Comparison of ENCODE assay signal across 1 cellular context in the genomic region with DNA sequence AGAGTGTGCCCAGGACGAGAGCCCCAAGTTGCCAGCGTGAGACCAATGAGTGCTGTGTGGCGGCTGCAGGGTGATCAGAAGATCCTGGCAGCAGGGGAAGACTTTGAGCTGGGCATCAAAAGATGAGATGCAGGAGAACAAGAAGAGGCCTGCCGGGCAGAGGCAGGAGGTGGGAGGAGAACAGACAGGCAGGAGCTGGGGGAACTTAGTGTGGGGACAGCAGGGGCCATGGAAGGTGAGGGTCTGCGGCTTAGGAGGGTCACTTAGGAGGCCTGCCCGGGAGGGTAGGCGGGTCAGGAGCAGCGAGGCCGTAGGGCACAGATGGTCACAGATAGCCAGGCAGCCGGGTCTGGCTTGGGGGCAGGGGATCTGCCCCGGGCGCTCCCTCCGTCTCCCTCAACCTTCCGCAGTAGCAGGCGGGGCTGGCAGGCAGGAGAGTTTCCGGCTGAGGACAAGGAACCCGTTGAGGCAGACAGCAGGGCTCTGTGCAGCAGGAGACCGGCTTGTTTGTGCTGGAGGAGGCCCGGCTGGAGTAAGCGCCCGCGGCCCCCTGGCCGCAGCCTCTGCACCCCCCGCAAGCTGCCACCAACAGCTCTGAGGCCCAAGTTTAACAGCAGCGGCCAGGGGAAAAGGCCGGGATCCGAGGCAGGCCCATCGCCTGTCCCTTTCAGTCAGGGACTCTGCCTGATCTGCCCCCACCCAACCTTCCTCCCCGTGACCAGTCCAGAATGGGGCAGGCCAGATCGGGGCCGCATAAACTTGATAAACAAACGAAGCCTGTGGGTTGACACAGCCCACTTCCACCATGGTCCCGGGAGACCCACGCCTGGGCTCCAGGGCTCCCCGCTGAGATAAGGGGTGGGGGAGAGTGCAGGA.
A peak's percentile ranks its signal among the peaks of the same experiment; 100 is the strongest.
TF ChIP-seq lines count a peak whose summit lies in the region.

No MANE protein-coding gene starts in this region.

TF ChIP-seq in K562, 482 proteins besides CTCF, POLR2A, EP300 and RAD21 (continued from another document and continues in another):
- TF ChIP-seq, protein P1, sequence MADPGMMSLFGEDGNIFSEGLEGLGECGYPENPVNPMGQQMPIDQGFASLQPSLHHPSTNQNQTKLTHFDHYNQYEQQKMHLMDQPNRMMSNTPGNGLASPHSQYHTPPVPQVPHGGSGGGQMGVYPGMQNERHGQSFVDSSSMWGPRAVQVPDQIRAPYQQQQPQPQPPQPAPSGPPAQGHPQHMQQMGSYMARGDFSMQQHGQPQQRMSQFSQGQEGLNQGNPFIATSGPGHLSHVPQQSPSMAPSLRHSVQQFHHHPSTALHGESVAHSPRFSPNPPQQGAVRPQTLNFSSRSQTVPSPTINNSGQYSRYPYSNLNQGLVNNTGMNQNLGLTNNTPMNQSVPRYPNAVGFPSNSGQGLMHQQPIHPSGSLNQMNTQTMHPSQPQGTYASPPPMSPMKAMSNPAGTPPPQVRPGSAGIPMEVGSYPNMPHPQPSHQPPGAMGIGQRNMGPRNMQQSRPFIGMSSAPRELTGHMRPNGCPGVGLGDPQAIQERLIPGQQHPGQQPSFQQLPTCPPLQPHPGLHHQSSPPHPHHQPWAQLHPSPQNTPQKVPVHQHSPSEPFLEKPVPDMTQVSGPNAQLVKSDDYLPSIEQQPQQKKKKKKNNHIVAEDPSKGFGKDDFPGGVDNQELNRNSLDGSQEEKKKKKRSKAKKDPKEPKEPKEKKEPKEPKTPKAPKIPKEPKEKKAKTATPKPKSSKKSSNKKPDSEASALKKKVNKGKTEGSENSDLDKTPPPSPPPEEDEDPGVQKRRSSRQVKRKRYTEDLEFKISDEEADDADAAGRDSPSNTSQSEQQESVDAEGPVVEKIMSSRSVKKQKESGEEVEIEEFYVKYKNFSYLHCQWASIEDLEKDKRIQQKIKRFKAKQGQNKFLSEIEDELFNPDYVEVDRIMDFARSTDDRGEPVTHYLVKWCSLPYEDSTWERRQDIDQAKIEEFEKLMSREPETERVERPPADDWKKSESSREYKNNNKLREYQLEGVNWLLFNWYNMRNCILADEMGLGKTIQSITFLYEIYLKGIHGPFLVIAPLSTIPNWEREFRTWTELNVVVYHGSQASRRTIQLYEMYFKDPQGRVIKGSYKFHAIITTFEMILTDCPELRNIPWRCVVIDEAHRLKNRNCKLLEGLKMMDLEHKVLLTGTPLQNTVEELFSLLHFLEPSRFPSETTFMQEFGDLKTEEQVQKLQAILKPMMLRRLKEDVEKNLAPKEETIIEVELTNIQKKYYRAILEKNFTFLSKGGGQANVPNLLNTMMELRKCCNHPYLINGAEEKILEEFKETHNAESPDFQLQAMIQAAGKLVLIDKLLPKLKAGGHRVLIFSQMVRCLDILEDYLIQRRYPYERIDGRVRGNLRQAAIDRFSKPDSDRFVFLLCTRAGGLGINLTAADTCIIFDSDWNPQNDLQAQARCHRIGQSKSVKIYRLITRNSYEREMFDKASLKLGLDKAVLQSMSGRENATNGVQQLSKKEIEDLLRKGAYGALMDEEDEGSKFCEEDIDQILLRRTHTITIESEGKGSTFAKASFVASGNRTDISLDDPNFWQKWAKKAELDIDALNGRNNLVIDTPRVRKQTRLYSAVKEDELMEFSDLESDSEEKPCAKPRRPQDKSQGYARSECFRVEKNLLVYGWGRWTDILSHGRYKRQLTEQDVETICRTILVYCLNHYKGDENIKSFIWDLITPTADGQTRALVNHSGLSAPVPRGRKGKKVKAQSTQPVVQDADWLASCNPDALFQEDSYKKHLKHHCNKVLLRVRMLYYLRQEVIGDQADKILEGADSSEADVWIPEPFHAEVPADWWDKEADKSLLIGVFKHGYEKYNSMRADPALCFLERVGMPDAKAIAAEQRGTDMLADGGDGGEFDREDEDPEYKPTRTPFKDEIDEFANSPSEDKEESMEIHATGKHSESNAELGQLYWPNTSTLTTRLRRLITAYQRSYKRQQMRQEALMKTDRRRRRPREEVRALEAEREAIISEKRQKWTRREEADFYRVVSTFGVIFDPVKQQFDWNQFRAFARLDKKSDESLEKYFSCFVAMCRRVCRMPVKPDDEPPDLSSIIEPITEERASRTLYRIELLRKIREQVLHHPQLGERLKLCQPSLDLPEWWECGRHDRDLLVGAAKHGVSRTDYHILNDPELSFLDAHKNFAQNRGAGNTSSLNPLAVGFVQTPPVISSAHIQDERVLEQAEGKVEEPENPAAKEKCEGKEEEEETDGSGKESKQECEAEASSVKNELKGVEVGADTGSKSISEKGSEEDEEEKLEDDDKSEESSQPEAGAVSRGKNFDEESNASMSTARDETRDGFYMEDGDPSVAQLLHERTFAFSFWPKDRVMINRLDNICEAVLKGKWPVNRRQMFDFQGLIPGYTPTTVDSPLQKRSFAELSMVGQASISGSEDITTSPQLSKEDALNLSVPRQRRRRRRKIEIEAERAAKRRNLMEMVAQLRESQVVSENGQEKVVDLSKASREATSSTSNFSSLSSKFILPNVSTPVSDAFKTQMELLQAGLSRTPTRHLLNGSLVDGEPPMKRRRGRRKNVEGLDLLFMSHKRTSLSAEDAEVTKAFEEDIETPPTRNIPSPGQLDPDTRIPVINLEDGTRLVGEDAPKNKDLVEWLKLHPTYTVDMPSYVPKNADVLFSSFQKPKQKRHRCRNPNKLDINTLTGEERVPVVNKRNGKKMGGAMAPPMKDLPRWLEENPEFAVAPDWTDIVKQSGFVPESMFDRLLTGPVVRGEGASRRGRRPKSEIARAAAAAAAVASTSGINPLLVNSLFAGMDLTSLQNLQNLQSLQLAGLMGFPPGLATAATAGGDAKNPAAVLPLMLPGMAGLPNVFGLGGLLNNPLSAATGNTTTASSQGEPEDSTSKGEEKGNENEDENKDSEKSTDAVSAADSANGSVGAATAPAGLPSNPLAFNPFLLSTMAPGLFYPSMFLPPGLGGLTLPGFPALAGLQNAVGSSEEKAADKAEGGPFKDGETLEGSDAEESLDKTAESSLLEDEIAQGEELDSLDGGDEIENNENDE (IDR thresholded peaks at IDR 0.05; ENCODE audit: low read depth, low read length), result no peak
- TF ChIP-seq EWSR1 (IDR thresholded peaks at IDR 0.05; ENCODE audit: borderline replicate concordance, low read depth, partially characterized antibody) (no peak), FOXP1 (CRISPR knock-in tag; IDR thresholded peaks at IDR 0.05) (peak; percentile 18; the same call in 1 of the 2 replicates), JUN (IDR thresholded peaks at IDR 0.05; ENCODE audit: borderline replicate concordance, low read depth, low read length) (no peak), JUN (CRISPR knock-in tag; IDR thresholded peaks at IDR 0.05; ENCODE audit: borderline replicate concordance) (no peak), NBN (IDR thresholded peaks at IDR 0.05; ENCODE audit: low read depth) (no peak), JUNB (CRISPR knock-in tag; conservative IDR thresholded peaks at IDR 0.05) (peak; percentile 10; the same call in 1 of the 2 replicates), ZNF408 (CRISPR knock-in tag; IDR thresholded peaks at IDR 0.05; ENCODE audit: low read depth) (0 out of 2 replicates have a peak, but pooled peaks have one; percentile 16), MCM3 (IDR thresholded peaks at IDR 0.05) (0 out of 2 replicates have a peak, but pooled peaks have one; percentile 64), PHB (CRISPR knock-in tag; IDR thresholded peaks at IDR 0.05) (peak; percentile 53; the same call in 1 of the 2 replicates), MCM7 (IDR thresholded peaks at IDR 0.05) (peak in 1 of 2 experiments; percentile 63; a peak in 1 of 4 replicates), ZC3H4 (CRISPR knock-in tag; IDR thresholded peaks at IDR 0.05; ENCODE audit: borderline replicate concordance) (no peak), ZFP1 (CRISPR knock-in tag; IDR thresholded peaks at IDR 0.05) (no peak), SETDB1 (IDR thresholded peaks at IDR 0.05; ENCODE audit: low read length) (no peak), TRIM24 (IDR thresholded peaks at IDR 0.05) (no peak), FOXJ2 (tag; IDR thresholded peaks at IDR 0.05) (no peak), KLF13 (tag; IDR thresholded peaks at IDR 0.05; ENCODE audit: borderline replicate concordance, low read depth) (no peak), ZNF583 (CRISPR knock-in tag; IDR thresholded peaks at IDR 0.05) (0 out of 2 replicates have a peak, but pooled peaks have one; percentile 27), SREBF1 (IDR thresholded peaks at IDR 0.05; ENCODE audit: borderline replicate concordance, low read depth, low read length) (no peak), KLF1 (tag; IDR thresholded peaks at IDR 0.05) (peak; percentile 20; the same call in 1 of the 2 replicates), NFE2L1 (tag; IDR thresholded peaks at IDR 0.05; ENCODE audit: borderline replicate concordance, low read depth) (no peak), ZBTB7A (IDR thresholded peaks at IDR 0.05; ENCODE audit: borderline replicate concordance, control insufficient read depth, low read depth, low read length) (peak; percentile 13; the same call in 1 of the 2 replicates), PTBP1 (IDR thresholded peaks at IDR 0.05; ENCODE audit: low read depth, low read length) (no peak), TEAD4 (IDR thresholded peaks at IDR 0.05; ENCODE audit: low read length) (no peak), TEAD4 (CRISPR knock-in tag; IDR thresholded peaks at IDR 0.05; ENCODE audit: borderline replicate concordance) (peak; percentile 84; the same call in 1 of the 2 replicates), FOXM1 (IDR thresholded peaks at IDR 0.05; ENCODE audit: low read depth) (no peak), FOXM1 (CRISPR knock-in tag; IDR thresholded peaks at IDR 0.05; ENCODE audit: low read depth) (no peak), SPI1 (IDR thresholded peaks at IDR 0.05; ENCODE audit: borderline replicate concordance, low read depth, low read length) (no peak), ZNF316 (IDR thresholded peaks at IDR 0.05) (no peak), ZNF431 (CRISPR knock-in tag; IDR thresholded peaks at IDR 0.05) (no peak), ZNF311 (CRISPR knock-in tag; IDR thresholded peaks at IDR 0.05) (no peak), ZBTB1 (CRISPR knock-in tag; IDR thresholded peaks at IDR 0.05; ENCODE audit: borderline replicate concordance, low read depth) (no peak), MYC (IDR thresholded peaks at IDR 0.05; ENCODE audit: low read depth, low read length) (no peak), MYC (CRISPR knock-in tag; IDR thresholded peaks at IDR 0.05; ENCODE audit: borderline replicate concordance, low read depth) (0 out of 2 replicates have a peak, but pooled peaks have one; percentile 2), CHD1 (IDR thresholded peaks at IDR 0.05; ENCODE audit: low read length) (no peak)
- TF ChIP-seq, protein P2, sequence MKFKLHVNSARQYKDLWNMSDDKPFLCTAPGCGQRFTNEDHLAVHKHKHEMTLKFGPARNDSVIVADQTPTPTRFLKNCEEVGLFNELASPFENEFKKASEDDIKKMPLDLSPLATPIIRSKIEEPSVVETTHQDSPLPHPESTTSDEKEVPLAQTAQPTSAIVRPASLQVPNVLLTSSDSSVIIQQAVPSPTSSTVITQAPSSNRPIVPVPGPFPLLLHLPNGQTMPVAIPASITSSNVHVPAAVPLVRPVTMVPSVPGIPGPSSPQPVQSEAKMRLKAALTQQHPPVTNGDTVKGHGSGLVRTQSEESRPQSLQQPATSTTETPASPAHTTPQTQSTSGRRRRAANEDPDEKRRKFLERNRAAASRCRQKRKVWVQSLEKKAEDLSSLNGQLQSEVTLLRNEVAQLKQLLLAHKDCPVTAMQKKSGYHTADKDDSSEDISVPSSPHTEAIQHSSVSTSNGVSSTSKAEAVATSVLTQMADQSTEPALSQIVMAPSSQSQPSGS (CRISPR knock-in tag; IDR thresholded peaks at IDR 0.05), result no peak; the same call in 1 of the 2 replicates
- TF ChIP-seq, protein P3, sequence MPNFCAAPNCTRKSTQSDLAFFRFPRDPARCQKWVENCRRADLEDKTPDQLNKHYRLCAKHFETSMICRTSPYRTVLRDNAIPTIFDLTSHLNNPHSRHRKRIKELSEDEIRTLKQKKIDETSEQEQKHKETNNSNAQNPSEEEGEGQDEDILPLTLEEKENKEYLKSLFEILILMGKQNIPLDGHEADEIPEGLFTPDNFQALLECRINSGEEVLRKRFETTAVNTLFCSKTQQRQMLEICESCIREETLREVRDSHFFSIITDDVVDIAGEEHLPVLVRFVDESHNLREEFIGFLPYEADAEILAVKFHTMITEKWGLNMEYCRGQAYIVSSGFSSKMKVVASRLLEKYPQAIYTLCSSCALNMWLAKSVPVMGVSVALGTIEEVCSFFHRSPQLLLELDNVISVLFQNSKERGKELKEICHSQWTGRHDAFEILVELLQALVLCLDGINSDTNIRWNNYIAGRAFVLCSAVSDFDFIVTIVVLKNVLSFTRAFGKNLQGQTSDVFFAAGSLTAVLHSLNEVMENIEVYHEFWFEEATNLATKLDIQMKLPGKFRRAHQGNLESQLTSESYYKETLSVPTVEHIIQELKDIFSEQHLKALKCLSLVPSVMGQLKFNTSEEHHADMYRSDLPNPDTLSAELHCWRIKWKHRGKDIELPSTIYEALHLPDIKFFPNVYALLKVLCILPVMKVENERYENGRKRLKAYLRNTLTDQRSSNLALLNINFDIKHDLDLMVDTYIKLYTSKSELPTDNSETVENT (CRISPR knock-in tag; IDR thresholded peaks at IDR 0.05), result 0 out of 2 replicates have a peak, but pooled peaks have one; percentile 9
- TF ChIP-seq, protein P4, sequence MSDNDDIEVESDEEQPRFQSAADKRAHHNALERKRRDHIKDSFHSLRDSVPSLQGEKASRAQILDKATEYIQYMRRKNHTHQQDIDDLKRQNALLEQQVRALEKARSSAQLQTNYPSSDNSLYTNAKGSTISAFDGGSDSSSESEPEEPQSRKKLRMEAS (CRISPR knock-in tag; IDR thresholded peaks at IDR 0.05), result peak; percentile 9; the same call in 1 of the 2 replicates
- TF ChIP-seq, protein P5, sequence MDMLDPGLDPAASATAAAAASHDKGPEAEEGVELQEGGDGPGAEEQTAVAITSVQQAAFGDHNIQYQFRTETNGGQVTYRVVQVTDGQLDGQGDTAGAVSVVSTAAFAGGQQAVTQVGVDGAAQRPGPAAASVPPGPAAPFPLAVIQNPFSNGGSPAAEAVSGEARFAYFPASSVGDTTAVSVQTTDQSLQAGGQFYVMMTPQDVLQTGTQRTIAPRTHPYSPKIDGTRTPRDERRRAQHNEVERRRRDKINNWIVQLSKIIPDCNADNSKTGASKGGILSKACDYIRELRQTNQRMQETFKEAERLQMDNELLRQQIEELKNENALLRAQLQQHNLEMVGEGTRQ (CRISPR knock-in tag; IDR thresholded peaks at IDR 0.05), result no peak
- TF ChIP-seq, protein P6, sequence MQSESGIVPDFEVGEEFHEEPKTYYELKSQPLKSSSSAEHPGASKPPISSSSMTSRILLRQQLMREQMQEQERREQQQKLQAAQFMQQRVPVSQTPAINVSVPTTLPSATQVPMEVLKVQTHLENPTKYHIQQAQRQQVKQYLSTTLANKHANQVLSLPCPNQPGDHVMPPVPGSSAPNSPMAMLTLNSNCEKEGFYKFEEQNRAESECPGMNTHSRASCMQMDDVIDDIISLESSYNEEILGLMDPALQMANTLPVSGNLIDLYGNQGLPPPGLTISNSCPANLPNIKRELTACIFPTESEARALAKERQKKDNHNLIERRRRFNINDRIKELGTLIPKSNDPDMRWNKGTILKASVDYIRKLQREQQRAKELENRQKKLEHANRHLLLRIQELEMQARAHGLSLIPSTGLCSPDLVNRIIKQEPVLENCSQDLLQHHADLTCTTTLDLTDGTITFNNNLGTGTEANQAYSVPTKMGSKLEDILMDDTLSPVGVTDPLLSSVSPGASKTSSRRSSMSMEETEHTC (IDR thresholded peaks at IDR 0.05), result no peak
- TF ChIP-seq, protein P7, sequence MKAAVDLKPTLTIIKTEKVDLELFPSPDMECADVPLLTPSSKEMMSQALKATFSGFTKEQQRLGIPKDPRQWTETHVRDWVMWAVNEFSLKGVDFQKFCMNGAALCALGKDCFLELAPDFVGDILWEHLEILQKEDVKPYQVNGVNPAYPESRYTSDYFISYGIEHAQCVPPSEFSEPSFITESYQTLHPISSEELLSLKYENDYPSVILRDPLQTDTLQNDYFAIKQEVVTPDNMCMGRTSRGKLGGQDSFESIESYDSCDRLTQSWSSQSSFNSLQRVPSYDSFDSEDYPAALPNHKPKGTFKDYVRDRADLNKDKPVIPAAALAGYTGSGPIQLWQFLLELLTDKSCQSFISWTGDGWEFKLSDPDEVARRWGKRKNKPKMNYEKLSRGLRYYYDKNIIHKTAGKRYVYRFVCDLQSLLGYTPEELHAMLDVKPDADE (conservative IDR thresholded peaks at IDR 0.05; ENCODE audit: control insufficient read depth, low read depth, low read length), result 0 out of 2 replicates have a peak, but pooled peaks have one; percentile 23
